1 cellular context compared by ENCODE assay signal in the genomic region with DNA sequence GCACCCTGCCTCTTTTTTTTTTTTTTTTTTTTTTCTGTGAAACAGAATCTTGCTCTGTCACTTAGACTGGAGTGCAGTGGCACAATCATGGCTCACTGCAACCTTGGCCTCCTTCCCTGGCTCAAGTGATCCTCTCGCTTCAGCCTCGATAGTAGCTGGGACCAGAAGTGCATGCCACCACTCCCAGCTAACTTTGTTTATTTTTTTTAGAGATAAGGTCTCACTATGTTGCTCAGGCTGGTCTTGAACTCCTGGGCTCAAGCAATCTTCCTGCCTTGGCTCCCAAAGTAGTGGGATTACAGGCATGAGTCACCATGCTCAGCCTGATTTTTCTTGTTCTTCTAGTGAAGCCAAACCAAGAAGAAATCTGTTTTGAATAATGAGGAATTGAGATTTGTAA.
TF ChIP-seq lines count a peak whose summit lies in the region.

No MANE protein-coding gene starts in this region.

TF ChIP-seq in H1, 55 proteins besides CTCF, POLR2A, EP300 and RAD21:
- TF ChIP-seq, protein P1, sequence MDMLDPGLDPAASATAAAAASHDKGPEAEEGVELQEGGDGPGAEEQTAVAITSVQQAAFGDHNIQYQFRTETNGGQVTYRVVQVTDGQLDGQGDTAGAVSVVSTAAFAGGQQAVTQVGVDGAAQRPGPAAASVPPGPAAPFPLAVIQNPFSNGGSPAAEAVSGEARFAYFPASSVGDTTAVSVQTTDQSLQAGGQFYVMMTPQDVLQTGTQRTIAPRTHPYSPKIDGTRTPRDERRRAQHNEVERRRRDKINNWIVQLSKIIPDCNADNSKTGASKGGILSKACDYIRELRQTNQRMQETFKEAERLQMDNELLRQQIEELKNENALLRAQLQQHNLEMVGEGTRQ (IDR thresholded peaks at IDR 0.05; ENCODE audit: low read length), result no peak
- no peak for TF ChIP-seq JUN (IDR thresholded peaks at IDR 0.05; ENCODE audit: low read depth, low read length)
- TF ChIP-seq BACH1 (IDR thresholded peaks at IDR 0.05; ENCODE audit: low read length), result no peak
- no peak for TF ChIP-seq GTF2F1 (IDR thresholded peaks at IDR 0.05; ENCODE audit: borderline replicate concordance, low read depth, low read length)
- TF ChIP-seq, protein P2, sequence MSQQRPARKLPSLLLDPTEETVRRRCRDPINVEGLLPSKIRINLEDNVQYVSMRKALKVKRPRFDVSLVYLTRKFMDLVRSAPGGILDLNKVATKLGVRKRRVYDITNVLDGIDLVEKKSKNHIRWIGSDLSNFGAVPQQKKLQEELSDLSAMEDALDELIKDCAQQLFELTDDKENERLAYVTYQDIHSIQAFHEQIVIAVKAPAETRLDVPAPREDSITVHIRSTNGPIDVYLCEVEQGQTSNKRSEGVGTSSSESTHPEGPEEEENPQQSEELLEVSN (IDR thresholded peaks at IDR 0.05), result no peak
